Comparison of ENCODE assay signal across 9 cellular contexts in genomic region chr4:80362578-80363181, GRCh38. TPM values are rescaled to one million over a fixed set of nuclear protein-coding genes. Genes with fewer than 3 reads are reported as not detected.
A peak's percentile ranks its signal among the peaks of the same experiment; 100 is the strongest.
DNase-seq lines count a peak whose midpoint lies in the region; ATAC-seq, FAIRE-seq and TF ChIP-seq lines count a peak whose summit lies in the region.
"Had no signal": no experiment of that assay in that cellular context is flagged by ENCODE, and none has a peak within 500 bp of the region (broad histone marks: within the 10 kb centered on the region; RNA-seq: fewer than 3 reads in every experiment).

No MANE protein-coding gene starts in this region.

- POLR2A ChIA-PET in activated CD4-positive, alpha-beta memory T cell treated with anti-CD3 and anti-CD28 coated beads, Interleukin-2, amount 10 ng/mL, durations not matched to agents 7 days and 5 days (lab: Charles Lee), result no interaction called here

- no peak for ATAC-seq in GM18873 (IDR thresholded peaks at IDR 0.05; ENCODE audit: low FRiP score, unreplicated experiment)

- CTCF ChIA-PET in activated CD4-positive, alpha-beta memory T cell treated with anti-CD3 and anti-CD28 coated beads, Interleukin-2, amount 10 ng/mL, durations not matched to agents 7 days and 5 days (lab: Charles Lee), result interaction anchor here (0.7 to 3.7 kb wide), 12 partner anchors 9 to 690 kb away, joined by 3 to 16 read pairs (median 4); no protein-coding TSS in a partner anchor

- no peak overlapping the region for H3K4me3 Mint-ChIP-seq in activated CD4-positive, alpha-beta memory T cell treated with anti-CD3 and anti-CD28 coated beads, Interleukin-2, amount 10 ng/mL, durations not matched to agents 7 days and 5 days

- H3K4me3 ChIP-seq in fibroblast of the aortic adventitia (ENCODE audit: low read depth, low read length), result no peak overlapping the region

- TF ChIP-seq CTCF in fibroblast of the aortic adventitia (IDR thresholded peaks at IDR 0.05; ENCODE audit: insufficient read depth, low read length), result peak; percentile 79

- no peak overlapping the region for H3K27ac Mint-ChIP-seq in activated CD4-positive, alpha-beta memory T cell treated with anti-CD3 and anti-CD28 coated beads, Interleukin-2, amount 10 ng/mL, durations not matched to agents 7 days and 5 days

- TF ChIP-seq POLR2A in H54 (IDR thresholded peaks at IDR 0.05; ENCODE audit: low read depth, low read length), result no peak

- H3K9me3 Mint-ChIP-seq in activated CD4-positive, alpha-beta memory T cell treated with anti-CD3 and anti-CD28 coated beads, Interleukin-2, amount 10 ng/mL, durations not matched to agents 7 days and 5 days, result no peaks in the 10 kb centered on the region

- no peaks in the 10 kb centered on the region for H3K36me3 Mint-ChIP-seq in activated CD4-positive, alpha-beta memory T cell treated with anti-CD3 and anti-CD28 coated beads, Interleukin-2, amount 10 ng/mL, durations not matched to agents 7 days and 5 days (ENCODE audit: low read depth)

- H3K4me1 Mint-ChIP-seq in activated CD4-positive, alpha-beta memory T cell treated with anti-CD3 and anti-CD28 coated beads, Interleukin-2, amount 10 ng/mL, durations not matched to agents 7 days and 5 days, result no peaks in the 10 kb centered on the region

- H3K27me3 Mint-ChIP-seq in activated CD4-positive, alpha-beta memory T cell treated with anti-CD3 and anti-CD28 coated beads, Interleukin-2, amount 10 ng/mL, durations not matched to agents 7 days and 5 days, result peaks cover 21% of the 10 kb centered on the region

- FAIRE-seq in H54 (lab: Jason Lieb, UNC), result peak; percentile 20

- peak; percentile 15 for DNase-seq in NCI-H2171 treated with DMSO at 0.1 percent for 48 hours (lab: John Stamatoyannopoulos, UW)
- DNase-seq in NCI-H2171 (lab: John Stamatoyannopoulos, UW), result no peak
- DNase-seq in H54 (ENCODE audit: insufficient read length, low spot score), result no peak
- DNase-seq in NCI-H2227 treated with DMSO at 0.1 percent for 48 hours (lab: John Stamatoyannopoulos, UW), result peak; percentile 45
- peak; percentile 58 for DNase-seq in activated CD4-positive, alpha-beta memory T cell treated with anti-CD3 and anti-CD28 coated beads, Interleukin-2, amount 10 ng/mL, durations not matched to agents 7 days and 5 days
- peak; percentile 57 for DNase-seq in fibroblast of the aortic adventitia (ENCODE audit: low read depth)
- peak; percentile 27 for DNase-seq in renal cortical epithelial cell (ENCODE audit: low read depth)

RNA-seq across cellular contexts. Expression of gene CFAP299, which starts 27.1 kb away (rescaled TPM):
- not detected for total RNA-seq in activated CD4-positive, alpha-beta memory T cell treated with anti-CD3 and anti-CD28 coated beads, Interleukin-2, amount 10 ng/mL, durations not matched to agents 7 days and 5 days
- 2.1 and 12.7 TPM in 2 replicates for total RNA-seq in fibroblast of the aortic adventitia (ENCODE audit: low replicate concordance)
- 0.25 and 1.6 TPM in 2 replicates for total RNA-seq in renal cortical epithelial cell
- total RNA-seq: urinary bladder had no signal

Comparison
In these comparisons a context has a peak if more than half of its experiments do, and no peak if none do; other contexts are left out.
1. DNase-seq: peak in NCI-H2171 treated with DMSO at 0.1 percent for 48 hours (single experiment), NCI-H2227 treated with DMSO at 0.1 percent for 48 hours (single experiment), activated CD4-positive, alpha-beta memory T cell treated with anti-CD3 and anti-CD28 coated beads, Interleukin-2, amount 10 ng/mL, durations not matched to agents 7 days and 5 days (single experiment), fibroblast of the aortic adventitia (single experiment) and renal cortical epithelial cell (single experiment); none in NCI-H2171 (single experiment) and H54 (single experiment).